In genomic region chr5:2012885-2013284, GRCh38 we compare ENCODE assay signal across 27 cellular contexts.
"Had no signal": no experiment of that assay in that cellular context is flagged by ENCODE, and none has a peak within 500 bp of the region (broad histone marks: within the 10 kb centered on the region; RNA-seq: fewer than 3 reads in every experiment).

No MANE protein-coding gene starts in this region.

- H3K27ac ChIP-seq: hepatocyte, lower lobe of right lung, parathyroid adenoma, psoas muscle, right atrium auricular region, right lobe of liver, stomach, testis, thyroid gland, transverse colon, upper lobe of left lung had no signal

- H3K27ac Mint-ChIP-seq: memory B cell; naive thymus-derived CD4-positive, alpha-beta T cell; natural killer cell treated with Interleukin-12 subunit alpha and Interleukin-12 subunit beta and Interleukin-15 and Interleukin-18, amount 100 ng/mL, for 72 hours; stimulated activated naive B cell treated with anti-CD40 and anti-IgM and Interleukin-4, amounts not matched to agents 10 μg/mL and 1 μg/mL and 100 μg/mL, for 72 hours had no signal

- H3K4me2 ChIP-seq: hepatocyte, smooth muscle cell had no signal

- H3K4me1 Mint-ChIP-seq: memory B cell; naive thymus-derived CD4-positive, alpha-beta T cell; stimulated activated naive B cell treated with anti-CD40 and anti-IgM and Interleukin-4, amounts not matched to agents 10 μg/mL and 1 μg/mL and 100 μg/mL, for 72 hours had no signal

- H3K4me1 ChIP-seq: lower lobe of right lung, parathyroid adenoma, psoas muscle, right lobe of liver, stomach, testis, transverse colon had no signal

- DNase-seq: heart right ventricle; left cardiac atrium; lower lobe of right lung; midbrain; mucosa of descending colon; naive thymus-derived CD4-positive, alpha-beta T cell; nucleus accumbens; psoas muscle; right lobe of liver; stimulated activated CD4-positive, alpha-beta T cell treated with anti-CD3 and anti-CD28 coated beads, Interleukin-1b, Interleukin-23, amount 100 ng/mL, for 48 hours; stimulated activated CD4-positive, alpha-beta T cell treated with anti-CD3 and anti-CD28 coated beads, Interleukin-2, amount 100 ng/mL, for 48 hours; stimulated activated CD4-positive, alpha-beta T cell treated with anti-CD3 and anti-CD28 coated beads, Interleukin-4, amount 100 ng/mL, for 4 hours; stimulated activated CD8-positive, alpha-beta memory T cell treated with anti-CD3 and anti-CD28 coated beads, Interleukin-4, amount 100 ng/mL, for 48 hours; stimulated activated naive B cell treated with anti-CD40 and anti-IgM and Interleukin-4, amounts not matched to agents 10 μg/mL and 1 μg/mL and 100 μg/mL, for 72 hours; stimulated activated naive CD8-positive, alpha-beta T cell treated with anti-CD3 and anti-CD28 coated beads, Interleukin-15, Interleukin-2, amounts not matched to agents 100 U/mL and 50 U/mL, for 24 hours; stomach; testis; transverse colon had no signal

- H3K9me3 Mint-ChIP-seq: memory B cell; naive thymus-derived CD4-positive, alpha-beta T cell; natural killer cell treated with Interleukin-12 subunit alpha and Interleukin-12 subunit beta and Interleukin-15 and Interleukin-18, amount 100 ng/mL, for 72 hours; stimulated activated naive B cell treated with anti-CD40 and anti-IgM and Interleukin-4, amounts not matched to agents 10 μg/mL and 1 μg/mL and 100 μg/mL, for 72 hours had no signal

- H3K36me3 ChIP-seq: heart right ventricle, lower lobe of right lung, right atrium auricular region, right lobe of liver, stomach, thyroid gland, transverse colon, upper lobe of left lung had no signal

- H3K9ac ChIP-seq: parathyroid adenoma had no signal

- H3K27me3 ChIP-seq: heart right ventricle, right atrium auricular region, right lobe of liver, testis, thyroid gland, transverse colon, upper lobe of left lung had no signal

- H3K9me3 ChIP-seq: heart right ventricle, lower lobe of right lung, mucosa of descending colon, psoas muscle, right atrium auricular region, right lobe of liver, stomach, testis, thyroid gland, transverse colon, upper lobe of left lung had no signal

- H3K4me3 ChIP-seq: heart right ventricle, hepatocyte, lower lobe of right lung, mucosa of descending colon, psoas muscle, right atrium auricular region, right lobe of liver, smooth muscle cell, stomach, testis, thyroid gland, transverse colon, upper lobe of left lung had no signal

- ATAC-seq: left cardiac atrium; left lobe of liver; lower lobe of right lung; mucosa of descending colon; naive thymus-derived CD4-positive, alpha-beta T cell; psoas muscle; right lobe of liver; stimulated activated naive B cell treated with anti-CD40 and anti-IgM and Interleukin-4, amounts not matched to agents 10 μg/mL and 1 μg/mL and 100 μg/mL, for 72 hours; stimulated activated naive CD8-positive, alpha-beta T cell treated with anti-CD3 and anti-CD28 coated beads, Interleukin-15, Interleukin-2, amounts not matched to agents 100 U/mL and 50 U/mL, for 24 hours had no signal

- H3K36me3 Mint-ChIP-seq: memory B cell; naive thymus-derived CD4-positive, alpha-beta T cell; natural killer cell treated with Interleukin-12 subunit alpha and Interleukin-12 subunit beta and Interleukin-15 and Interleukin-18, amount 100 ng/mL, for 72 hours; stimulated activated naive B cell treated with anti-CD40 and anti-IgM and Interleukin-4, amounts not matched to agents 10 μg/mL and 1 μg/mL and 100 μg/mL, for 72 hours had no signal

- H3K4me3 Mint-ChIP-seq: memory B cell; naive thymus-derived CD4-positive, alpha-beta T cell; natural killer cell treated with Interleukin-12 subunit alpha and Interleukin-12 subunit beta and Interleukin-15 and Interleukin-18, amount 100 ng/mL, for 72 hours; stimulated activated naive B cell treated with anti-CD40 and anti-IgM and Interleukin-4, amounts not matched to agents 10 μg/mL and 1 μg/mL and 100 μg/mL, for 72 hours had no signal

- H3K27me3 Mint-ChIP-seq: stimulated activated naive B cell treated with anti-CD40 and anti-IgM and Interleukin-4, amounts not matched to agents 10 μg/mL and 1 μg/mL and 100 μg/mL, for 72 hours had no signal
